In genomic region chr1:22053861-22054770, GRCh38 we compare ENCODE assay signal across 8 cellular contexts. TPM values are rescaled to one million over a fixed set of nuclear protein-coding genes. Genes with fewer than 3 reads are reported as not detected.
DNase-seq lines count a peak whose midpoint lies in the region; ATAC-seq, FAIRE-seq and TF ChIP-seq lines count a peak whose summit lies in the region.

No MANE protein-coding gene starts in this region.

- H3K9me3 ChIP-seq in tibial nerve, result no peaks in the 10 kb centered on the region

- H3K4me3 Mint-ChIP-seq in activated naive CD4-positive, alpha-beta T cell treated with anti-CD3 and anti-CD28 coated beads, Interleukin-2, amount 10 ng/mL, durations not matched to agents 7 days and 5 days, result peak overlapping the region; percentile 99
- peak overlapping the region; percentile 99 for H3K4me3 Mint-ChIP-seq in activated naive CD8-positive, alpha-beta T cell treated with anti-CD3 and anti-CD28 coated beads, Interleukin-2, amount 10 ng/mL, durations not matched to agents 7 days and 5 days

- H3K4me3 ChIP-seq in tibial nerve, result peak overlapping the region; percentile 73 to 94 (median 78)

- H3K4me1 ChIP-seq in tibial nerve, result peaks cover 0 to 59% (median 35%) of the 10 kb centered on the region in 4 donors

- no peak for ATAC-seq in activated naive CD8-positive, alpha-beta T cell treated with anti-CD3 and anti-CD28 coated beads, Interleukin-2, amount 10 ng/mL, durations not matched to agents 7 days and 5 days (ENCODE audit: low read depth)
- ATAC-seq in left lobe of liver, result no peak

- peak overlapping the region; percentile 98 to 100 (median 98) for H3K27ac ChIP-seq in tibial nerve

- no peaks in the 10 kb centered on the region for H3K9me3 Mint-ChIP-seq in activated naive CD4-positive, alpha-beta T cell treated with anti-CD3 and anti-CD28 coated beads, Interleukin-2, amount 10 ng/mL, durations not matched to agents 7 days and 5 days
- no peaks in the 10 kb centered on the region for H3K9me3 Mint-ChIP-seq in activated naive CD8-positive, alpha-beta T cell treated with anti-CD3 and anti-CD28 coated beads, Interleukin-2, amount 10 ng/mL, durations not matched to agents 7 days and 5 days

- peaks cover 69% of the 10 kb centered on the region for H3K4me1 Mint-ChIP-seq in activated naive CD4-positive, alpha-beta T cell treated with anti-CD3 and anti-CD28 coated beads, Interleukin-2, amount 10 ng/mL, durations not matched to agents 7 days and 5 days
- peaks cover 41% of the 10 kb centered on the region for H3K4me1 Mint-ChIP-seq in activated naive CD8-positive, alpha-beta T cell treated with anti-CD3 and anti-CD28 coated beads, Interleukin-2, amount 10 ng/mL, durations not matched to agents 7 days and 5 days

- H3K27me3 Mint-ChIP-seq in activated naive CD4-positive, alpha-beta T cell treated with anti-CD3 and anti-CD28 coated beads, Interleukin-2, amount 10 ng/mL, durations not matched to agents 7 days and 5 days, result peaks cover 4% of the 10 kb centered on the region
- no peaks in the 10 kb centered on the region for H3K27me3 Mint-ChIP-seq in activated naive CD8-positive, alpha-beta T cell treated with anti-CD3 and anti-CD28 coated beads, Interleukin-2, amount 10 ng/mL, durations not matched to agents 7 days and 5 days

- H3K36me3 ChIP-seq in tibial nerve, result peaks cover 0 to 7% (median 0%) of the 10 kb centered on the region in 3 donors

- no peaks in the 10 kb centered on the region for H3K27me3 ChIP-seq in tibial nerve

- POLR2A ChIA-PET in activated naive CD8-positive, alpha-beta T cell treated with anti-CD3 and anti-CD28 coated beads, Interleukin-2, amount 10 ng/mL, durations not matched to agents 7 days and 5 days (lab: Charles Lee), result interaction anchor here (0.5 to 8.7 kb wide), 14 partner anchors 10 to 272 kb away, joined by 3 to 229 read pairs (median 6); no protein-coding TSS in a partner anchor

- CTCF ChIA-PET in activated naive CD4-positive, alpha-beta T cell treated with anti-CD3 and anti-CD28 coated beads, Interleukin-2, amount 10 ng/mL, durations not matched to agents 7 days and 5 days (lab: Charles Lee), result interaction anchor here (1.0 to 3.2 kb wide), 7 partner anchors 14 to 51 kb away, joined by 3 to 19 read pairs (median 5); no protein-coding TSS in a partner anchor

- no peak for TF ChIP-seq CTCF in tibial nerve (IDR thresholded peaks at IDR 0.05)

- H3K27ac Mint-ChIP-seq in activated naive CD4-positive, alpha-beta T cell treated with anti-CD3 and anti-CD28 coated beads, Interleukin-2, amount 10 ng/mL, durations not matched to agents 7 days and 5 days, result peak overlapping the region; percentile 100
- H3K27ac Mint-ChIP-seq in activated naive CD8-positive, alpha-beta T cell treated with anti-CD3 and anti-CD28 coated beads, Interleukin-2, amount 10 ng/mL, durations not matched to agents 7 days and 5 days, result peak overlapping the region; percentile 97

- DNase-seq in activated naive CD4-positive, alpha-beta T cell treated with anti-CD3 and anti-CD28 coated beads, Interleukin-2, amount 10 ng/mL, durations not matched to agents 7 days and 5 days, result no peak
- no peak for DNase-seq in activated naive CD4-positive, alpha-beta T cell treated with anti-CD3 and anti-CD28 coated beads, Interleukin-2, amount 50 U/mL, for 16 hours
- DNase-seq in activated naive CD8-positive, alpha-beta T cell treated with anti-CD3 and anti-CD28 coated beads, Interleukin-2, amount 10 ng/mL, durations not matched to agents 7 days and 5 days, result no peak
- DNase-seq in left lobe of liver (ENCODE audit: low spot score) (peak; percentile 39), tibial nerve (ENCODE audit: low spot score in 2 of 2) (no peak), AG20443 (ENCODE audit: low spot score) (no peak), RCC 7860 (ENCODE audit: low spot score) (no peak)
- no peak for DNase-seq in stimulated activated CD4-positive, alpha-beta T cell treated with anti-CD3 and anti-CD28 coated beads, Interleukin-15, amount 100 ng/mL, for 24 hours

- no peak for FAIRE-seq in RCC 7860 (lab: Jason Lieb, UNC)

- TF ChIP-seq EP300 in tibial nerve (IDR thresholded peaks at IDR 0.05), result no peak

- 48 to 50% methylated on average over 19 of the region's 19 CpGs for WGBS in tibial nerve, 2 donors

- no peak for TF ChIP-seq POLR2A in tibial nerve (IDR thresholded peaks at IDR 0.05)

- peaks cover 46% of the 10 kb centered on the region for H3K36me3 Mint-ChIP-seq in activated naive CD4-positive, alpha-beta T cell treated with anti-CD3 and anti-CD28 coated beads, Interleukin-2, amount 10 ng/mL, durations not matched to agents 7 days and 5 days
- H3K36me3 Mint-ChIP-seq in activated naive CD8-positive, alpha-beta T cell treated with anti-CD3 and anti-CD28 coated beads, Interleukin-2, amount 10 ng/mL, durations not matched to agents 7 days and 5 days, result peaks cover 32% of the 10 kb centered on the region

RNA-seq across cellular contexts. Expression of gene CDC42, which starts 1.6 kb away (rescaled TPM):
- 100 to 1,000 TPM; 283 to 303 TPM for total RNA-seq in activated naive CD8-positive, alpha-beta T cell treated with anti-CD3 and anti-CD28 coated beads, Interleukin-2, amount 10 ng/mL, durations not matched to agents 7 days and 5 days
- total RNA-seq in left lobe of liver (69.8 TPM), tibial nerve (100 to 1,000 TPM; 120 to 187 (median 171) TPM)

RNA-seq across cellular contexts. Expression of gene CELA3A, which starts 52.7 kb away (rescaled TPM):
- total RNA-seq in activated naive CD8-positive, alpha-beta T cell treated with anti-CD3 and anti-CD28 coated beads, Interleukin-2, amount 10 ng/mL, durations not matched to agents 7 days and 5 days, result not detected
- total RNA-seq in left lobe of liver, result 13.4 TPM
- 10 to 100 TPM in 1 of 4 donors, 1 to 10 TPM in 3; 4.0 to 60.6 (median 6.0) TPM for total RNA-seq in tibial nerve

Comparison
In these comparisons a context has a peak if more than half of its experiments do, and no peak if none do; other contexts are left out.
1. RNA of gene CELA3A, which starts 52.7 kb away (total RNA-seq): 13.4 TPM in left lobe of liver (single experiment) and 4.0 to 60.6 TPM in tibial nerve; not detected in activated naive CD8-positive, alpha-beta T cell treated with anti-CD3 and anti-CD28 coated beads, Interleukin-2, amount 10 ng/mL, durations not matched to agents 7 days and 5 days; every median in the first group is over 4 times any median in the second.